ENCODE assay signal across 1 cellular context in the genomic region with DNA sequence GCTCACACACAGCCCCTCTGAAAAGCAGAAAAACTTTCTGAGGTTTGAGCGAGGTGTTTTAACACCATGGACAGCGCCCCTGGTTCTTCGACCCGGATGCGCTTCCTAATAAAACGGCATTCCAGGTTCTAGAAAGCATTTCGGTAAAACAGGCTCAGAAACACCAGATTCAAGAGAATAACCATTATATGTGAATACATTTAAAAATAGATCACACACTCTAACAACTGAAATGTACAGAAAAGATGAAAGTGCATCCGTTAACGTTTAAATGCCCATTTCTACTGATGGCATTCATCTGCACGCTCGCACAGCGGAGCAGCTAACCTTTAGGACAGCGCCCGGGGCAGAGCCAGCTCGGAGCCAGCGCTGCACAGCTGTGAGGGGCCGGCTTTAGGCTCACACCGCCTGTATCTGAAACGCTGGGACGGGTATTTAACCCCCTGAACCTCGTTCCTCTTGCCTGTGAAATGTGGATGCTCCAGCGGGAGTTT.
TF ChIP-seq lines count a peak whose summit lies in the region.

No MANE protein-coding gene starts in this region.

TF ChIP-seq in HepG2, 621 proteins besides CTCF, POLR2A, EP300 and RAD21 (continued from another document and continues in another):
- TF ChIP-seq, protein P1, sequence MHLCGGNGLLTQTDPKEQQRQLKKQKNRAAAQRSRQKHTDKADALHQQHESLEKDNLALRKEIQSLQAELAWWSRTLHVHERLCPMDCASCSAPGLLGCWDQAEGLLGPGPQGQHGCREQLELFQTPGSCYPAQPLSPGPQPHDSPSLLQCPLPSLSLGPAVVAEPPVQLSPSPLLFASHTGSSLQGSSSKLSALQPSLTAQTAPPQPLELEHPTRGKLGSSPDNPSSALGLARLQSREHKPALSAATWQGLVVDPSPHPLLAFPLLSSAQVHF (CRISPR knock-in tag; IDR thresholded peaks at IDR 0.05): no peak
- 0 out of 2 replicates have a peak, but pooled peaks have one; percentile 30 for TF ChIP-seq ZNF205 (CRISPR knock-in tag; IDR thresholded peaks at IDR 0.05)
- TF ChIP-seq, protein P2, sequence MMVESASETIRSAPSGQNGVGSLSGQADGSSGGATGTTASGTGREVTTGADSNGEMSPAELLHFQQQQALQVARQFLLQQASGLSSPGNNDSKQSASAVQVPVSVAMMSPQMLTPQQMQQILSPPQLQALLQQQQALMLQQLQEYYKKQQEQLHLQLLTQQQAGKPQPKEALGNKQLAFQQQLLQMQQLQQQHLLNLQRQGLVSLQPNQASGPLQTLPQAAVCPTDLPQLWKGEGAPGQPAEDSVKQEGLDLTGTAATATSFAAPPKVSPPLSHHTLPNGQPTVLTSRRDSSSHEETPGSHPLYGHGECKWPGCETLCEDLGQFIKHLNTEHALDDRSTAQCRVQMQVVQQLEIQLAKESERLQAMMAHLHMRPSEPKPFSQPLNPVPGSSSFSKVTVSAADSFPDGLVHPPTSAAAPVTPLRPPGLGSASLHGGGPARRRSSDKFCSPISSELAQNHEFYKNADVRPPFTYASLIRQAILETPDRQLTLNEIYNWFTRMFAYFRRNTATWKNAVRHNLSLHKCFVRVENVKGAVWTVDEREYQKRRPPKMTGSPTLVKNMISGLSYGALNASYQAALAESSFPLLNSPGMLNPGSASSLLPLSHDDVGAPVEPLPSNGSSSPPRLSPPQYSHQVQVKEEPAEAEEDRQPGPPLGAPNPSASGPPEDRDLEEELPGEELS (CRISPR knock-in tag; IDR thresholded peaks at IDR 0.05): 0 out of 2 replicates have a peak, but pooled peaks have one; percentile 30
- TF ChIP-seq, protein P3, sequence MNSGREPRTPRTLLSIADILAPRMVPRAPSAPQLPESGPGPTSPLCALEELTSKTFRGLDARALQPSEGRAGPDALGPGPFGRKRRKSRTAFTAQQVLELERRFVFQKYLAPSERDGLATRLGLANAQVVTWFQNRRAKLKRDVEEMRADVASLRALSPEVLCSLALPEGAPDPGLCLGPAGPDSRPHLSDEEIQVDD (CRISPR knock-in tag; IDR thresholded peaks at IDR 0.05; ENCODE audit: borderline replicate concordance): no peak
- TF ChIP-seq KAT7 (CRISPR knock-in tag; IDR thresholded peaks at IDR 0.05; ENCODE audit: borderline replicate concordance): no peak
- TF ChIP-seq THYN1 (CRISPR knock-in tag; IDR thresholded peaks at IDR 0.05; ENCODE audit: borderline replicate concordance, low read depth): no peak
- TF ChIP-seq CBX1 (IDR thresholded peaks at IDR 0.05; ENCODE audit: low read depth): no peak
- no peak for TF ChIP-seq AHR (CRISPR knock-in tag; IDR thresholded peaks at IDR 0.05)
- TF ChIP-seq, protein P4, sequence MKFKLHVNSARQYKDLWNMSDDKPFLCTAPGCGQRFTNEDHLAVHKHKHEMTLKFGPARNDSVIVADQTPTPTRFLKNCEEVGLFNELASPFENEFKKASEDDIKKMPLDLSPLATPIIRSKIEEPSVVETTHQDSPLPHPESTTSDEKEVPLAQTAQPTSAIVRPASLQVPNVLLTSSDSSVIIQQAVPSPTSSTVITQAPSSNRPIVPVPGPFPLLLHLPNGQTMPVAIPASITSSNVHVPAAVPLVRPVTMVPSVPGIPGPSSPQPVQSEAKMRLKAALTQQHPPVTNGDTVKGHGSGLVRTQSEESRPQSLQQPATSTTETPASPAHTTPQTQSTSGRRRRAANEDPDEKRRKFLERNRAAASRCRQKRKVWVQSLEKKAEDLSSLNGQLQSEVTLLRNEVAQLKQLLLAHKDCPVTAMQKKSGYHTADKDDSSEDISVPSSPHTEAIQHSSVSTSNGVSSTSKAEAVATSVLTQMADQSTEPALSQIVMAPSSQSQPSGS (CRISPR knock-in tag; IDR thresholded peaks at IDR 0.05): 0 out of 2 replicates have a peak, but pooled peaks have one; percentile 39
- TF ChIP-seq, protein P5, sequence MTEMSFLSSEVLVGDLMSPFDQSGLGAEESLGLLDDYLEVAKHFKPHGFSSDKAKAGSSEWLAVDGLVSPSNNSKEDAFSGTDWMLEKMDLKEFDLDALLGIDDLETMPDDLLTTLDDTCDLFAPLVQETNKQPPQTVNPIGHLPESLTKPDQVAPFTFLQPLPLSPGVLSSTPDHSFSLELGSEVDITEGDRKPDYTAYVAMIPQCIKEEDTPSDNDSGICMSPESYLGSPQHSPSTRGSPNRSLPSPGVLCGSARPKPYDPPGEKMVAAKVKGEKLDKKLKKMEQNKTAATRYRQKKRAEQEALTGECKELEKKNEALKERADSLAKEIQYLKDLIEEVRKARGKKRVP (CRISPR knock-in tag; IDR thresholded peaks at IDR 0.05): no peak
- no peak for TF ChIP-seq ZNF703 (CRISPR knock-in tag; IDR thresholded peaks at IDR 0.05; ENCODE audit: borderline replicate concordance)
- no peak for TF ChIP-seq ATF1 (CRISPR knock-in tag; IDR thresholded peaks at IDR 0.05)
- TF ChIP-seq FOXJ3 (CRISPR knock-in tag; IDR thresholded peaks at IDR 0.05; ENCODE audit: borderline replicate concordance): no peak
- TF ChIP-seq ZSCAN9 (CRISPR knock-in tag; IDR thresholded peaks at IDR 0.05; ENCODE audit: borderline replicate concordance): peak; percentile 95
- TF ChIP-seq ZNF768 (CRISPR knock-in tag; IDR thresholded peaks at IDR 0.05): no peak
- 0 out of 2 replicates have a peak, but pooled peaks have one; percentile 51 for TF ChIP-seq IRF2 (CRISPR knock-in tag; IDR thresholded peaks at IDR 0.05)
- TF ChIP-seq ZNF577 (CRISPR knock-in tag; IDR thresholded peaks at IDR 0.05; ENCODE audit: borderline replicate concordance, low read depth): no peak
- TF ChIP-seq ZBTB7A (CRISPR knock-in tag; IDR thresholded peaks at IDR 0.05): no peak
- TF ChIP-seq SUZ12 (IDR thresholded peaks at IDR 0.05; ENCODE audit: low read depth, low read length): no peak
- TF ChIP-seq REPIN1 (CRISPR knock-in tag; IDR thresholded peaks at IDR 0.05; ENCODE audit: borderline replicate concordance, low read depth): no peak
- peak; percentile 54; the same call in 1 of the 2 replicates for TF ChIP-seq SIX4 (CRISPR knock-in tag; IDR thresholded peaks at IDR 0.05)
- 0 out of 2 replicates have a peak, but pooled peaks have one; percentile 36 for TF ChIP-seq ISX (CRISPR knock-in tag; conservative IDR thresholded peaks at IDR 0.05)
- no peak for TF ChIP-seq BHLHE40 (IDR thresholded peaks at IDR 0.05; ENCODE audit: low read length)
- TF ChIP-seq, protein P6, sequence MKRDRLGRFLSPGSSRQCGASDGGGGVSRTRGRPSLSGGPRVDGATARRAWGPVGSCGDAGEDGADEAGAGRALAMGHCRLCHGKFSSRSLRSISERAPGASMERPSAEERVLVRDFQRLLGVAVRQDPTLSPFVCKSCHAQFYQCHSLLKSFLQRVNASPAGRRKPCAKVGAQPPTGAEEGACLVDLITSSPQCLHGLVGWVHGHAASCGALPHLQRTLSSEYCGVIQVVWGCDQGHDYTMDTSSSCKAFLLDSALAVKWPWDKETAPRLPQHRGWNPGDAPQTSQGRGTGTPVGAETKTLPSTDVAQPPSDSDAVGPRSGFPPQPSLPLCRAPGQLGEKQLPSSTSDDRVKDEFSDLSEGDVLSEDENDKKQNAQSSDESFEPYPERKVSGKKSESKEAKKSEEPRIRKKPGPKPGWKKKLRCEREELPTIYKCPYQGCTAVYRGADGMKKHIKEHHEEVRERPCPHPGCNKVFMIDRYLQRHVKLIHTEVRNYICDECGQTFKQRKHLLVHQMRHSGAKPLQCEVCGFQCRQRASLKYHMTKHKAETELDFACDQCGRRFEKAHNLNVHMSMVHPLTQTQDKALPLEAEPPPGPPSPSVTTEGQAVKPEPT (CRISPR knock-in tag; IDR thresholded peaks at IDR 0.05; ENCODE audit: low read depth): no peak
- 0 out of 3 replicates have a peak, but pooled peaks have one; percentile 9 for TF ChIP-seq MXI1 (IDR thresholded peaks at IDR 0.05; ENCODE audit: borderline replicate concordance, low read depth, low read length)
- TF ChIP-seq ZNF232 (CRISPR knock-in tag; IDR thresholded peaks at IDR 0.05; ENCODE audit: borderline replicate concordance): peak; percentile 89; the same call in 1 of the 2 replicates
- TF ChIP-seq, protein P7, sequence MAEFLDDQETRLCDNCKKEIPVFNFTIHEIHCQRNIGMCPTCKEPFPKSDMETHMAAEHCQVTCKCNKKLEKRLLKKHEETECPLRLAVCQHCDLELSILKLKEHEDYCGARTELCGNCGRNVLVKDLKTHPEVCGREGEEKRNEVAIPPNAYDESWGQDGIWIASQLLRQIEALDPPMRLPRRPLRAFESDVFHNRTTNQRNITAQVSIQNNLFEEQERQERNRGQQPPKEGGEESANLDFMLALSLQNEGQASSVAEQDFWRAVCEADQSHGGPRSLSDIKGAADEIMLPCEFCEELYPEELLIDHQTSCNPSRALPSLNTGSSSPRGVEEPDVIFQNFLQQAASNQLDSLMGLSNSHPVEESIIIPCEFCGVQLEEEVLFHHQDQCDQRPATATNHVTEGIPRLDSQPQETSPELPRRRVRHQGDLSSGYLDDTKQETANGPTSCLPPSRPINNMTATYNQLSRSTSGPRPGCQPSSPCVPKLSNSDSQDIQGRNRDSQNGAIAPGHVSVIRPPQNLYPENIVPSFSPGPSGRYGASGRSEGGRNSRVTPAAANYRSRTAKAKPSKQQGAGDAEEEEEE (CRISPR knock-in tag; IDR thresholded peaks at IDR 0.05; ENCODE audit: borderline replicate concordance): no peak
- TF ChIP-seq CEBPB (IDR thresholded peaks at IDR 0.05; ENCODE audit: borderline replicate concordance, low read depth, low read length): no peak
- TF ChIP-seq, protein P8, sequence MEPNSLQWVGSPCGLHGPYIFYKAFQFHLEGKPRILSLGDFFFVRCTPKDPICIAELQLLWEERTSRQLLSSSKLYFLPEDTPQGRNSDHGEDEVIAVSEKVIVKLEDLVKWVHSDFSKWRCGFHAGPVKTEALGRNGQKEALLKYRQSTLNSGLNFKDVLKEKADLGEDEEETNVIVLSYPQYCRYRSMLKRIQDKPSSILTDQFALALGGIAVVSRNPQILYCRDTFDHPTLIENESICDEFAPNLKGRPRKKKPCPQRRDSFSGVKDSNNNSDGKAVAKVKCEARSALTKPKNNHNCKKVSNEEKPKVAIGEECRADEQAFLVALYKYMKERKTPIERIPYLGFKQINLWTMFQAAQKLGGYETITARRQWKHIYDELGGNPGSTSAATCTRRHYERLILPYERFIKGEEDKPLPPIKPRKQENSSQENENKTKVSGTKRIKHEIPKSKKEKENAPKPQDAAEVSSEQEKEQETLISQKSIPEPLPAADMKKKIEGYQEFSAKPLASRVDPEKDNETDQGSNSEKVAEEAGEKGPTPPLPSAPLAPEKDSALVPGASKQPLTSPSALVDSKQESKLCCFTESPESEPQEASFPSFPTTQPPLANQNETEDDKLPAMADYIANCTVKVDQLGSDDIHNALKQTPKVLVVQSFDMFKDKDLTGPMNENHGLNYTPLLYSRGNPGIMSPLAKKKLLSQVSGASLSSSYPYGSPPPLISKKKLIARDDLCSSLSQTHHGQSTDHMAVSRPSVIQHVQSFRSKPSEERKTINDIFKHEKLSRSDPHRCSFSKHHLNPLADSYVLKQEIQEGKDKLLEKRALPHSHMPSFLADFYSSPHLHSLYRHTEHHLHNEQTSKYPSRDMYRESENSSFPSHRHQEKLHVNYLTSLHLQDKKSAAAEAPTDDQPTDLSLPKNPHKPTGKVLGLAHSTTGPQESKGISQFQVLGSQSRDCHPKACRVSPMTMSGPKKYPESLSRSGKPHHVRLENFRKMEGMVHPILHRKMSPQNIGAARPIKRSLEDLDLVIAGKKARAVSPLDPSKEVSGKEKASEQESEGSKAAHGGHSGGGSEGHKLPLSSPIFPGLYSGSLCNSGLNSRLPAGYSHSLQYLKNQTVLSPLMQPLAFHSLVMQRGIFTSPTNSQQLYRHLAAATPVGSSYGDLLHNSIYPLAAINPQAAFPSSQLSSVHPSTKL (CRISPR knock-in tag; IDR thresholded peaks at IDR 0.05): peak; percentile 41; the same call in 1 of the 2 replicates
- TF ChIP-seq ZBTB8A (CRISPR knock-in tag; IDR thresholded peaks at IDR 0.05; ENCODE audit: borderline replicate concordance, low read depth): no peak
- TF ChIP-seq SOX6 (IDR thresholded peaks at IDR 0.05): no peak
- 0 out of 2 replicates have a peak, but pooled peaks have one; percentile 8 for TF ChIP-seq SOX6 (CRISPR knock-in tag; IDR thresholded peaks at IDR 0.05)
- no peak for TF ChIP-seq HCFC1 (IDR thresholded peaks at IDR 0.05; ENCODE audit: low read depth, low read length)
- TF ChIP-seq, protein P9, sequence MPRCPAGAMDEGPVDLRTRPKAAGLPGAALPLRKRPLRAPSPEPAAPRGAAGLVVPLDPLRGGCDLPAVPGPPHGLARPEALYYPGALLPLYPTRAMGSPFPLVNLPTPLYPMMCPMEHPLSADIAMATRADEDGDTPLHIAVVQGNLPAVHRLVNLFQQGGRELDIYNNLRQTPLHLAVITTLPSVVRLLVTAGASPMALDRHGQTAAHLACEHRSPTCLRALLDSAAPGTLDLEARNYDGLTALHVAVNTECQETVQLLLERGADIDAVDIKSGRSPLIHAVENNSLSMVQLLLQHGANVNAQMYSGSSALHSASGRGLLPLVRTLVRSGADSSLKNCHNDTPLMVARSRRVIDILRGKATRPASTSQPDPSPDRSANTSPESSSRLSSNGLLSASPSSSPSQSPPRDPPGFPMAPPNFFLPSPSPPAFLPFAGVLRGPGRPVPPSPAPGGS (CRISPR knock-in tag; IDR thresholded peaks at IDR 0.05): no peak
- TF ChIP-seq ZNF337 (CRISPR knock-in tag; IDR thresholded peaks at IDR 0.05; ENCODE audit: borderline replicate concordance, low read depth): no peak
- TF ChIP-seq, protein P10, sequence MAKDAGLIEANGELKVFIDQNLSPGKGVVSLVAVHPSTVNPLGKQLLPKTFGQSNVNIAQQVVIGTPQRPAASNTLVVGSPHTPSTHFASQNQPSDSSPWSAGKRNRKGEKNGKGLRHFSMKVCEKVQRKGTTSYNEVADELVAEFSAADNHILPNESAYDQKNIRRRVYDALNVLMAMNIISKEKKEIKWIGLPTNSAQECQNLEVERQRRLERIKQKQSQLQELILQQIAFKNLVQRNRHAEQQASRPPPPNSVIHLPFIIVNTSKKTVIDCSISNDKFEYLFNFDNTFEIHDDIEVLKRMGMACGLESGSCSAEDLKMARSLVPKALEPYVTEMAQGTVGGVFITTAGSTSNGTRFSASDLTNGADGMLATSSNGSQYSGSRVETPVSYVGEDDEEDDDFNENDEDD (CRISPR knock-in tag; IDR thresholded peaks at IDR 0.05; ENCODE audit: borderline replicate concordance): no peak
- TF ChIP-seq CAMTA2 (CRISPR knock-in tag; IDR thresholded peaks at IDR 0.05; ENCODE audit: borderline replicate concordance): no peak
- TF ChIP-seq MED8 (CRISPR knock-in tag; IDR thresholded peaks at IDR 0.05; ENCODE audit: insufficient replicate concordance): no peak
- TF ChIP-seq NR2F2 (IDR thresholded peaks at IDR 0.05; ENCODE audit: borderline replicate concordance, low read depth): no peak
- no peak for TF ChIP-seq PAX8 (CRISPR knock-in tag; IDR thresholded peaks at IDR 0.05; ENCODE audit: borderline replicate concordance)
- TF ChIP-seq NFKBIZ (CRISPR knock-in tag; IDR thresholded peaks at IDR 0.05): peak; percentile 76; the same call in 1 of the 2 replicates
- TF ChIP-seq ZNF329 (CRISPR knock-in tag; IDR thresholded peaks at IDR 0.05; ENCODE audit: low read depth): no peak
